8 cellular contexts compared by ENCODE assay signal in genomic region chr22:44363214-44363979, GRCh38. TPM values are rescaled to one million over a fixed set of nuclear protein-coding genes. Genes with fewer than 3 reads are reported as not detected.
DNase-seq lines count a peak whose midpoint lies in the region; ATAC-seq and TF ChIP-seq lines count a peak whose summit lies in the region.
"Had no signal": no experiment of that assay in that cellular context is flagged by ENCODE, and none has a peak within 500 bp of the region (broad histone marks: within the 10 kb centered on the region; RNA-seq: fewer than 3 reads in every experiment).

No MANE protein-coding gene starts in this region.

- peak; percentile 78 for ATAC-seq in lung (ENCODE audit: insufficient read depth, low FRiP score)
- peak; percentile 90 for ATAC-seq in aorta (ENCODE audit: low FRiP score)
- ATAC-seq in GM19324 (IDR thresholded peaks at IDR 0.05; ENCODE audit: low FRiP score, unreplicated experiment): no peak

- DNase-seq in MG63 (peak; percentile 98), dedifferentiated amniotic fluid mesenchymal stem cell (ENCODE audit: extremely low spot score) (peak; percentile 94), lung (ENCODE audit: low spot score) (peak; percentile 88), aorta (peak; percentile 96 to 98), T-helper 1 cell (no peak), NCI-H1105 (lab: John Stamatoyannopoulos, UW) (no peak)

- peaks cover 4 to 15% of the 10 kb centered on the region in 2 donors for H3K4me1 ChIP-seq in lung (ENCODE audit: control insufficient read depth in 2 of 2, insufficient read depth in 2 of 2, low read length in 2 of 2)
- peaks cover 0 to 13% of the 10 kb centered on the region in 2 donors for H3K4me1 ChIP-seq in aorta (ENCODE audit: control insufficient read depth in 1 of 2, insufficient read depth in 2 of 2, low read length in 2 of 2)
- H3K4me1 ChIP-seq: prostate gland had no signal

- H3K9me3 ChIP-seq in MG63: no peaks in the 10 kb centered on the region
- no peaks in the 10 kb centered on the region for H3K9me3 ChIP-seq in lung (ENCODE audit: control insufficient read depth in 2 of 2, insufficient read depth in 1 of 2, low read length in 1 of 2)
- no peaks in the 10 kb centered on the region for H3K9me3 ChIP-seq in aorta (ENCODE audit: control insufficient read depth, low read length)
- H3K9me3 ChIP-seq: prostate gland had no signal

- H3K27me3 ChIP-seq in MG63: no peaks in the 10 kb centered on the region
- H3K27me3 ChIP-seq in lung (ENCODE audit: control insufficient read depth, insufficient read depth): no peaks in the 10 kb centered on the region
- no peaks in the 10 kb centered on the region for H3K27me3 ChIP-seq in aorta (ENCODE audit: control insufficient read depth in 1 of 2, insufficient read depth in 2 of 2, low read length in 1 of 2)

- no peak for TF ChIP-seq CTCF in lung (IDR thresholded peaks at IDR 0.05; ENCODE audit: control extremely low read depth, extremely low read depth)

- H3K27ac ChIP-seq in lung (ENCODE audit: low read depth in 1 of 2, low read length in 1 of 2) (peak overlapping the region; percentile 60 to 69), aorta (ENCODE audit: low read depth in 1 of 2, low read length in 2 of 2) (peak overlapping the region in 1 of 2 donors; percentile 24)
- H3K27ac ChIP-seq: prostate gland had no signal

- intact Hi-C loops in aorta (cut with DNase I): loop anchor here in 1 of 2 donors (5.0 to 10.0 kb wide), 2 partner anchors 84 to 149 kb away; no protein-coding TSS in a partner anchor

- WGBS in lung, 2 donors: 46 to 75% methylated on average over 26 of the region's 26 CpGs
- 4 to 9% methylated on average over 26 of the region's 26 CpGs for whole genome bisulfite sequencing in aorta, 2 donors

- H3K36me3 ChIP-seq in MG63 (no peaks in the 10 kb centered on the region), lung (ENCODE audit: control insufficient read depth in 2 of 2, insufficient read depth in 2 of 2, low read length in 2 of 2) (no peaks in the 10 kb centered on the region), aorta (ENCODE audit: control insufficient read depth in 1 of 2, insufficient read depth in 2 of 2, low read length in 1 of 2) (no peaks in the 10 kb centered on the region)
- H3K36me3 ChIP-seq: prostate gland had no signal

- H3K4me3 ChIP-seq in MG63 (0 out of 2 replicates have a peak overlapping the region, but pooled peaks have one; percentile 17), lung (no peak overlapping the region), aorta (ENCODE audit: low read length in 2 of 2) (no peak overlapping the region)
- H3K4me3 ChIP-seq: prostate gland had no signal

RNA-seq across cellular contexts. Expression of gene SHISAL1, which starts 50.6 kb away (rescaled TPM):
- total RNA-seq in MG63 (2014; rRNA removed; shearing (Covaris generic); ENCODE audit: low replicate concordance): 37.9 and 49.6 TPM in 2 replicates
- under 1 TPM; 0.49 to 0.74 TPM for total RNA-seq in lung
- polyA plus RNA-seq in lung: under 1 TPM; 0.12 to 0.19 TPM
- total RNA-seq in aorta: 1 to 10 TPM; 3.2 to 3.5 TPM
- under 1 TPM; 0.25 to 0.26 TPM for polyA plus RNA-seq in aorta

Comparison
In these comparisons a context has a peak if more than half of its experiments do, and no peak if none do; other contexts are left out.
1. DNase-seq: peak in MG63 (single experiment), dedifferentiated amniotic fluid mesenchymal stem cell (single experiment), lung (single experiment) and aorta (2 of 2); none in T-helper 1 cell (0 of 5) and NCI-H1105 (single experiment).